8 cellular contexts compared by ENCODE assay signal in genomic region chr21:44869860-44870747, GRCh38. TPM values are rescaled to one million over a fixed set of nuclear protein-coding genes. Genes with fewer than 3 reads are reported as not detected.
A peak's percentile ranks its signal among the peaks of the same experiment; 100 is the strongest.
DNase-seq lines count a peak whose midpoint lies in the region; ATAC-seq lines count a peak whose summit lies in the region.

No MANE protein-coding gene starts in this region.

- H3K27ac ChIP-seq in cingulate gyrus (ENCODE audit: low read depth, low read length): peak overlapping the region; percentile 48

- ATAC-seq in GM21529 (IDR thresholded peaks at IDR 0.05; ENCODE audit: unreplicated experiment): no peak
- no peak for ATAC-seq in HG03135 (IDR thresholded peaks at IDR 0.05; ENCODE audit: unreplicated experiment)
- no peak for ATAC-seq in GM18502 (IDR thresholded peaks at IDR 0.05; ENCODE audit: poor library complexity, unreplicated experiment)
- ATAC-seq in HG03457 (IDR thresholded peaks at IDR 0.05; ENCODE audit: unreplicated experiment): no peak

- peak; percentile 51 for DNase-seq in CD1c-positive myeloid dendritic cell (ENCODE audit: extremely low spot score)
- DNase-seq in NCI-H226: peak; percentile 99
- peak; percentile 78 for DNase-seq in mucosa of gallbladder (ENCODE audit: low spot score)

RNA-seq across cellular contexts. Expression of gene PTTG1IP, which starts 3.4 kb away (rescaled TPM):
- total RNA-seq in mucosa of gallbladder: 295 TPM

RNA-seq across cellular contexts. Expression of gene ITGB2, which starts 50.6 kb away (rescaled TPM):
- 84.5 TPM for total RNA-seq in mucosa of gallbladder

RNA-seq across cellular contexts. Expression of gene SUMO3, which starts 52.2 kb away (rescaled TPM):
- total RNA-seq in mucosa of gallbladder: 70.5 TPM
